Comparison of ENCODE assay signal across 14 cellular contexts in the genomic region with DNA sequence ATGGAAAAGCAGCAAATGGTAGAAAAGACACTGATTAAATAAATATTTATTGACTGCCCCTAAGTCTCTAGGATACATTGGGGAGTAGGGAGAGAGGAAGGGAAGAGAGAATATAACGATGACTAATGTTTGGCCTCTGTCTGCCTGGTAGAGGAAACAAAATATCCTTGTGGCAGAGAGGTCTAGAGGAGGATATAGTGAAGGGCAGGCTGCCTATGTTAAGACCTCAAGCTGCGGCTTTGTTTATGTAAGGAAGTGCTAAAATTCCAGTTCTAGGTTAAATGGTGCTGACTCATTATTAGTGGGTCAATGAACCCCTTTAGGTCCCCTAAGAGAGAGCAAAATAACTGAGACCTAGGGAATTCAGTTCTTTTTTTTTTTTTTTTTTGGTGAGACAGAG.
A peak's percentile ranks its signal among the peaks of the same experiment; 100 is the strongest.
DNase-seq lines count a peak whose midpoint lies in the region; ATAC-seq and TF ChIP-seq lines count a peak whose summit lies in the region.
"Had no signal": no experiment of that assay in that cellular context is flagged by ENCODE, and none has a peak within 500 bp of the region (broad histone marks: within the 10 kb centered on the region; RNA-seq: fewer than 3 reads in every experiment).

No MANE protein-coding gene starts in this region.

- no peaks in the 10 kb centered on the region for H3K4me1 ChIP-seq in RWPE2 (ENCODE audit: insufficient read depth, poor library complexity, severe bottlenecking)

- peak overlapping the region; percentile 30 for H3K27ac ChIP-seq in RWPE2 (ENCODE audit: poor library complexity, severe bottlenecking)
- H3K27ac ChIP-seq: VCaP had no signal

- no peaks in the 10 kb centered on the region for H3K27me3 ChIP-seq in RWPE2 (ENCODE audit: insufficient read depth, poor library complexity, severe bottlenecking)

- H3K9me3 ChIP-seq in RWPE2 (ENCODE audit: severe bottlenecking): no peaks in the 10 kb centered on the region

- TF ChIP-seq CTCF in RWPE2 (IDR thresholded peaks at IDR 0.05; ENCODE audit: poor library complexity, severe bottlenecking): no peak
- no peak for TF ChIP-seq CTCF in epithelial cell of esophagus (IDR thresholded peaks at IDR 0.05; ENCODE audit: insufficient read depth, low read depth, low read length, missing control alignments)

- DNase-seq in EL (peak; percentile 77), RWPE2 (ENCODE audit: low spot score) (no peak), epithelial cell of esophagus (ENCODE audit: low read depth) (peak; percentile 33), myocyte (ENCODE audit: low read depth) (peak; percentile 40), MV-4-11 (lab: John Stamatoyannopoulos, UW) (no peak)
- DNase-seq: activated CD8-positive, alpha-beta memory T cell treated with anti-CD3 and anti-CD28 coated beads, Interleukin-2, amount 50 U/mL, for 48 hours; activated naive CD4-positive, alpha-beta T cell treated with anti-CD3 and anti-CD28 coated beads, Interleukin-2, amount 50 U/mL, for 16 hours; DMS79; Kasumi-1; NCI-H2081 treated with DMSO at 0.1 percent for 48 hours had no signal

- ATAC-seq in RWPE2 (ENCODE audit: low read depth): peak; percentile 86
- no peak for ATAC-seq in GM21529 (IDR thresholded peaks at IDR 0.05; ENCODE audit: unreplicated experiment)
- no peak for ATAC-seq in HG03469 (IDR thresholded peaks at IDR 0.05; ENCODE audit: unreplicated experiment)
- ATAC-seq in GM21528 (IDR thresholded peaks at IDR 0.05; ENCODE audit: low FRiP score, unreplicated experiment): no peak

- no peaks in the 10 kb centered on the region for H3K36me3 ChIP-seq in RWPE2 (ENCODE audit: low read depth)

- no peak overlapping the region for H3K4me3 ChIP-seq in RWPE2 (ENCODE audit: severe bottlenecking)
- no peak overlapping the region for H3K4me3 ChIP-seq in epithelial cell of esophagus (ENCODE audit: low read length)

Comparison
In these comparisons a context has a peak if more than half of its experiments do, and no peak if none do; other contexts are left out.
1. DNase-seq: peak in EL (single experiment), epithelial cell of esophagus (single experiment) and myocyte (single experiment); none in RWPE2 (single experiment) and MV-4-11 (single experiment).